8 cellular contexts compared by ENCODE assay signal in the genomic region with DNA sequence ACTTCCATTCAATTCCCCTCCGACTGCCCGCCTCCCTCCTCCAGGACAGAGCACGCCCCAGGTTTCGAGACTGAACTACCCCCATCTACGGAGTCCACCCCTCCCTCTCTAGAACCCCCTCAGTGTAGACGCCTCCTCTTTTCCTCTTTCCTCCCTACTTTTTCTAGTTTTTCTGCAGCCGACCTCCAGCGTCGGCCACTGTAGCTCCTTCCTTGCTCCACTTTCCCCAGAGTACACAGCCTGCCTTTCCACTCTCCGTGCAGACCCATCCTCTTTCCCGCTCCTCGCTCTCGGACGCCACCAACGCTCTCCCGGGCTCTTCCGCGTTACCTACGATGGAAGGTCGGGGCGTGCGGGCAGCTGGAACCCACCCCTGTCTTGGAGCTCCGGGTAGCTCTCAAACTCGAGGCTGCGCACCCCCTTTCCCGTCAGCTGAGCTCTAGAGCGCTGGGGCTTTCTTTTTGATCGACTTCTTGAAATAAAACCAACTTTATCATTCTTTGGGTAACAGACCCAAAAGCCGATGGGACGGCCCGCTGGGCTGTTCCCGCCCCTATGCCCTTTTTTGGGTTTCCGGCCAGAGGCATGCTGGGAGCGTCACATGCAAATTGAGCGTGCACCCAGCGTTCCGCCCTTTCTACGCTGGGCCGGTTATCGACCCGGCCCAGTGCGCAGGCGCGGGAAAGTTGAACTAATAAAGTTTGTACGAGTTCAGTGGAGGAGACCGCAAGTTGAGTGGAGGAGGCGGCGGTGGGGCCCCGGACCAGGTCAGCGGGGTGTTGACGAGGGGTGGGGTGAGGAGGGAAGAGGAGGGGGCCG. TPM values are rescaled to one million over a fixed set of nuclear protein-coding genes. Genes with fewer than 3 reads are reported as not detected.
DNase-seq lines count a peak whose midpoint lies in the region; ATAC-seq and TF ChIP-seq lines count a peak whose summit lies in the region.

A gene with protein sequence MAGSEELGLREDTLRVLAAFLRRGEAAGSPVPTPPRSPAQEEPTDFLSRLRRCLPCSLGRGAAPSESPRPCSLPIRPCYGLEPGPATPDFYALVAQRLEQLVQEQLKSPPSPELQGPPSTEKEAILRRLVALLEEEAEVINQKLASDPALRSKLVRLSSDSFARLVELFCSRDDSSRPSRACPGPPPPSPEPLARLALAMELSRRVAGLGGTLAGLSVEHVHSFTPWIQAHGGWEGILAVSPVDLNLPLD (plus strand): TSS at position 633 of the 819 bp plus-strand sequence. CDS start 760 bp downstream, outside the sequence.
A gene with protein sequence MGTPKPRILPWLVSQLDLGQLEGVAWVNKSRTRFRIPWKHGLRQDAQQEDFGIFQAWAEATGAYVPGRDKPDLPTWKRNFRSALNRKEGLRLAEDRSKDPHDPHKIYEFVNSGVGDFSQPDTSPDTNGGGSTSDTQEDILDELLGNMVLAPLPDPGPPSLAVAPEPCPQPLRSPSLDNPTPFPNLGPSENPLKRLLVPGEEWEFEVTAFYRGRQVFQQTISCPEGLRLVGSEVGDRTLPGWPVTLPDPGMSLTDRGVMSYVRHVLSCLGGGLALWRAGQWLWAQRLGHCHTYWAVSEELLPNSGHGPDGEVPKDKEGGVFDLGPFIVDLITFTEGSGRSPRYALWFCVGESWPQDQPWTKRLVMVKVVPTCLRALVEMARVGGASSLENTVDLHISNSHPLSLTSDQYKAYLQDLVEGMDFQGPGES (minus strand): TSS at position 557 of the 819 bp plus-strand sequence. CDS start 1,019 bp downstream, outside the sequence.

- WGBS in lung, 2 donors = 0 to 1% methylated on average over 52 of the region's 52 CpGs

- H3K4me1 ChIP-seq in CD8-positive, alpha-beta T cell (ENCODE audit: insufficient read depth, low read length) = peaks cover 29% of the 10 kb centered on the region
- peaks cover 0 to 11% of the 10 kb centered on the region in 2 donors for H3K4me1 ChIP-seq in lung (ENCODE audit: control insufficient read depth in 2 of 2, insufficient read depth in 2 of 2, low read length in 2 of 2)

- POLR2A ChIA-PET in CD8-positive, alpha-beta T cell (lab: Charles Lee) = interaction anchor here (1.2 to 3.4 kb wide), 12 partner anchors 10 to 212 kb away, joined by 3 to 34 read pairs (median 8); a partner anchor contains a TSS

- peak within 1 kb of the TSS; percentile 99 for H3K27ac Mint-ChIP-seq in CD8-positive, alpha-beta T cell

- peak within 1 kb of the TSS; percentile 93 for H3K27ac ChIP-seq in CD8-positive, alpha-beta T cell (ENCODE audit: low read depth, low read length)
- peak within 1 kb of the TSS; percentile 72 to 94 for H3K27ac ChIP-seq in lung (ENCODE audit: low read depth in 1 of 2, low read length in 1 of 2)

- intact Hi-C loops in CD8-positive, alpha-beta T cell (cut with DNase I, micrococcal nuclease) = loop anchor here (1.0 to 10.0 kb wide), 7 partner anchors 11 to 551 kb away; a partner anchor contains a TSS

- peaks cover 48% of the 10 kb centered on the region for H3K36me3 Mint-ChIP-seq in CD8-positive, alpha-beta T cell

- H3K27me3 ChIP-seq in CD8-positive, alpha-beta T cell (ENCODE audit: insufficient read depth, low read length) = no peaks in the 10 kb centered on the region
- no peaks in the 10 kb centered on the region for H3K27me3 ChIP-seq in lung (ENCODE audit: control insufficient read depth, insufficient read depth)

- ATAC-seq in CD8-positive, alpha-beta T cell = peak; percentile 80
- ATAC-seq in GM19463 (IDR thresholded peaks at IDR 0.05; ENCODE audit: unreplicated experiment) (peak; percentile 83), lung (ENCODE audit: insufficient read depth, low FRiP score) (peak; percentile 92)

- TF ChIP-seq CTCF in CD8-positive, alpha-beta T cell (IDR thresholded peaks at IDR 0.05) = no peak
- no peak for TF ChIP-seq CTCF in lung (IDR thresholded peaks at IDR 0.05; ENCODE audit: control extremely low read depth, extremely low read depth)

- peak within 1 kb of the TSS; percentile 99 for H3K4me3 Mint-ChIP-seq in CD8-positive, alpha-beta T cell

- no peaks in the 10 kb centered on the region for H3K27me3 Mint-ChIP-seq in CD8-positive, alpha-beta T cell (ENCODE audit: low read depth)

- CTCF ChIA-PET in CD8-positive, alpha-beta T cell (lab: Charles Lee) = interaction anchor here (1.0 to 4.6 kb wide), 4 partner anchors 7 to 11 kb away, joined by 3 to 19 read pairs (median 8); no protein-coding TSS in a partner anchor

- peaks cover 38% of the 10 kb centered on the region for H3K4me1 Mint-ChIP-seq in CD8-positive, alpha-beta T cell (ENCODE audit: low read depth)

- H3K9me3 ChIP-seq in CD8-positive, alpha-beta T cell (ENCODE audit: low read length) = no peaks in the 10 kb centered on the region
- H3K9me3 ChIP-seq in lung (ENCODE audit: control insufficient read depth in 2 of 2, insufficient read depth in 1 of 2, low read length in 1 of 2) = no peaks in the 10 kb centered on the region

- peak; percentile 99 to 100 (median 99) for DNase-seq in CD8-positive, alpha-beta T cell
- DNase-seq in HPDE6-E6E7 (ENCODE audit: extremely low spot score) = peak; percentile 97
- peak; percentile 94 to 95 for DNase-seq in NOMO-1 (lab: John Stamatoyannopoulos, UW; ENCODE audit: unreplicated experiment in 2 of 2)
- DNase-seq in activated CD8-positive, alpha-beta memory T cell treated with anti-CD3 and anti-CD28 coated beads for 24 hours = peak; percentile 100
- peak; percentile 100 for DNase-seq in effector CD4-positive, alpha-beta T cell
- DNase-seq in lung (ENCODE audit: low spot score) = peak; percentile 99
- DNase-seq in stimulated activated CD4-positive, alpha-beta T cell treated with anti-CD3 and anti-CD28 coated beads, TNF-alpha, amount 100 ng/mL, for 24 hours (ENCODE audit: low read depth in 3 of 3) = peak; percentile 98 to 99 (median 99)

- H3K9me3 Mint-ChIP-seq in CD8-positive, alpha-beta T cell = no peaks in the 10 kb centered on the region

- peak within 1 kb of the TSS; percentile 86 for H3K4me3 ChIP-seq in CD8-positive, alpha-beta T cell (ENCODE audit: low read depth, low read length)
- H3K4me3 ChIP-seq in lung = peak within 1 kb of the TSS; percentile 74

- H3K36me3 ChIP-seq in CD8-positive, alpha-beta T cell (ENCODE audit: insufficient read depth, low read length) = peaks cover 23% of the 10 kb centered on the region
- H3K36me3 ChIP-seq in lung (ENCODE audit: control insufficient read depth in 2 of 2, insufficient read depth in 2 of 2, low read length in 2 of 2) = peaks cover 0 to 26% of the 10 kb centered on the region in 2 donors

RNA-seq across cellular contexts. Expression of the first gene that starts in this region (rescaled TPM):
- 10 to 100 TPM; 13.1 to 14.7 TPM for total RNA-seq in CD8-positive, alpha-beta T cell
- 10 to 100 TPM in 1 of 2 donors, 1 to 10 TPM in 1; 3.5 to 26.1 TPM for total RNA-seq in lung
- polyA plus RNA-seq in lung = 10 to 100 TPM; 18.3 to 23.5 TPM

RNA-seq across cellular contexts. Expression of the second gene that starts in this region (rescaled TPM):
- 10 to 100 TPM; 92.0 to 99.5 TPM for total RNA-seq in CD8-positive, alpha-beta T cell
- total RNA-seq in lung = 10 to 100 TPM; 52.8 to 97.3 TPM
- 10 to 100 TPM; 70.7 to 92.2 TPM for polyA plus RNA-seq in lung

Comparison
In these comparisons a context has a peak if more than half of its experiments do, and no peak if none do; other contexts are left out.
1. Peak in every context shown above with its lines: DNase-seq, ATAC-seq, H3K4me3 ChIP-seq and H3K27ac ChIP-seq.